28 cellular contexts compared by ENCODE assay signal in genomic region chr2:32862269-32863055, GRCh38.
DNase-seq lines count a peak whose midpoint lies in the region; ATAC-seq, FAIRE-seq and TF ChIP-seq lines count a peak whose summit lies in the region.
"Had no signal": no experiment of that assay in that cellular context is flagged by ENCODE, and none has a peak within 500 bp of the region (broad histone marks: within the 10 kb centered on the region; RNA-seq: fewer than 3 reads in every experiment).

No MANE protein-coding gene starts in this region.

- 17% methylated on average over 4 of the region's 4 CpGs for WGBS in K562 (ENCODE audit: insufficient coverage, low coverage, missing lambda C conversion rate)

- H3K4me1 Mint-ChIP-seq in Calu3 (ENCODE audit: low read depth, unreplicated experiment) (peaks cover 21% of the 10 kb centered on the region), natural killer cell (peaks cover 31 to 36% of the 10 kb centered on the region in 2 donors)
- H3K4me1 Mint-ChIP-seq: activated naive CD8-positive, alpha-beta T cell treated with anti-CD3 and anti-CD28 coated beads, Interleukin-2, amount 10 ng/mL, durations not matched to agents 7 days and 5 days; IgD-negative memory B cell; memory B cell had no signal

- no peak for TF ChIP-seq CTCF in Calu3 (IDR thresholded peaks at IDR 0.05; ENCODE audit: unreplicated experiment)
- TF ChIP-seq CTCF in K562 (IDR thresholded peaks at IDR 0.05 in 2 of 3, conservative IDR thresholded peaks at IDR 0.05 in 1 of 3; ENCODE audit: insufficient read depth in 2 of 3, low read depth in 1 of 3, low read length in 3 of 3), result no peak
- TF ChIP-seq CTCF in natural killer cell (IDR thresholded peaks at IDR 0.05), result no peak
- no peak for TF ChIP-seq CTCF in colonic mucosa (IDR thresholded peaks at IDR 0.05)

- no TSS peak for BruUV-seq in Calu3 (replicated peaks; lab: Mats Ljungman, UMichigan)
- BruUV-seq in K562 (replicated peaks; lab: Mats Ljungman, UMichigan), result no TSS peak

- DNase-seq in Calu3, result no peak
- peak; percentile 47 for DNase-seq in MV-4-11 (lab: John Stamatoyannopoulos, UW)
- DNase-seq in K562 (ENCODE audit: extremely low read depth in 1 of 4, low spot score in 3 of 4), result no peak
- DNase-seq in natural killer cell, result no peak
- no peak for DNase-seq in colonic mucosa
- no peak for DNase-seq in activated CD4-positive, alpha-beta T cell treated with anti-CD3 and anti-CD28 coated beads for 1 hour
- DNase-seq in HEK293T (ENCODE audit: extremely low spot score), result no peak
- DNase-seq: activated CD4-positive, CD25-positive, alpha-beta regulatory T cell treated with anti-CD3 and anti-CD28 coated beads, Interleukin-2, amount 50 U/mL, for 72 hours; activated naive CD8-positive, alpha-beta T cell treated with anti-CD3 and anti-CD28 coated beads, Interleukin-2, amount 10 ng/mL, durations not matched to agents 7 days and 5 days; cerebellar nuclear complex; effector CD4-positive, alpha-beta T cell; foreskin fibroblast; heart left ventricle; left cardiac atrium; NCI-H1417 treated with DMSO at 0.1 percent for 48 hours; NCI-H2081 treated with DMSO at 0.1 percent for 48 hours; NCI-H82; occipital lobe; SJCRH30; stimulated activated CD4-positive, alpha-beta T cell treated with anti-CD3 and anti-CD28 coated beads, Interleukin-2, amount 100 ng/mL, for 24 hours; T-cell; testis; uterus had no signal

- H3K4me1 ChIP-seq in K562 (replicated peaks in 1 of 2; ENCODE audit: control insufficient read depth in 2 of 2, insufficient read depth in 2 of 2, low read length in 2 of 2) (peaks cover 0 to 7% of the 10 kb centered on the region in 2 experiments; a peak in 2 of 5 replicates), colonic mucosa (no peaks in the 10 kb centered on the region)
- H3K4me1 ChIP-seq: testis, uterus had no signal

- H3K27me3 Mint-ChIP-seq in Calu3 (ENCODE audit: unreplicated experiment) (no peaks in the 10 kb centered on the region), natural killer cell (ENCODE audit: low read depth in 2 of 2) (no peaks in the 10 kb centered on the region)
- H3K27me3 Mint-ChIP-seq: IgD-negative memory B cell had no signal

- ATAC-seq in K562, result no peak
- peak; percentile 86 to 94 (median 88) for ATAC-seq in natural killer cell
- ATAC-seq: heart left ventricle, left cardiac atrium, T-cell had no signal

- H3K27me3 ChIP-seq in K562 (ENCODE audit: control insufficient read depth in 2 of 2, insufficient read depth in 2 of 2, low read length in 2 of 2) (peaks cover 0 to 15% of the 10 kb centered on the region in 2 experiments; a peak in 2 of 5 replicates), colonic mucosa (no peaks in the 10 kb centered on the region)
- H3K27me3 ChIP-seq: heart left ventricle, SJCRH30, testis, uterus had no signal

- no peaks in the 10 kb centered on the region for H3K9me1 ChIP-seq in K562 (ENCODE audit: control insufficient read depth, insufficient read depth, low read length)

- TF ChIP-seq EP300 in K562 (IDR thresholded peaks at IDR 0.05; ENCODE audit: low read length), result no peak

- H3K36me3 Mint-ChIP-seq in Calu3 (ENCODE audit: insufficient read depth, unreplicated experiment) (peaks cover 8% of the 10 kb centered on the region), natural killer cell (no peaks in the 10 kb centered on the region)
- H3K36me3 Mint-ChIP-seq: activated naive CD8-positive, alpha-beta T cell treated with anti-CD3 and anti-CD28 coated beads, Interleukin-2, amount 10 ng/mL, durations not matched to agents 7 days and 5 days; IgD-negative memory B cell; memory B cell; T-cell had no signal

- H3K9me3 Mint-ChIP-seq in Calu3 (ENCODE audit: low read depth, unreplicated experiment) (no peaks in the 10 kb centered on the region), natural killer cell (no peaks in the 10 kb centered on the region)
- H3K9me3 Mint-ChIP-seq: IgD-negative memory B cell, memory B cell, T-cell had no signal

- no peak overlapping the region for H2AFZ ChIP-seq in K562 (ENCODE audit: low read depth, low read length)

- CTCF ChIA-PET in Calu3 (lab: Charles Lee) (no interaction called here), K562 (lab: Yijun Ruan, JAX; ENCODE audit: low intra/inter-chr PET ratio) (no interaction called here), HEK293T (lab: Yijun Ruan, JAX) (interaction anchor here (0.7 kb wide), 1 partner anchor 696 kb away, joined by 3 read pairs; no protein-coding TSS in a partner anchor)

- H3K27ac Mint-ChIP-seq in Calu3 (ENCODE audit: unreplicated experiment) (peak overlapping the region; percentile 48), natural killer cell (peak overlapping the region; percentile 83 to 89)
- H3K27ac Mint-ChIP-seq: activated naive CD8-positive, alpha-beta T cell treated with anti-CD3 and anti-CD28 coated beads, Interleukin-2, amount 10 ng/mL, durations not matched to agents 7 days and 5 days; IgD-negative memory B cell; memory B cell; T-cell had no signal

- no peak overlapping the region for H3K27ac ChIP-seq in K562 (ENCODE audit: extremely low read depth, low read depth, low read length)
- H3K27ac ChIP-seq in colonic mucosa, result no peak overlapping the region
- H3K27ac ChIP-seq: C4-2B, heart left ventricle, SJCRH30, skin epidermis, testis, uterus had no signal

- no peaks in the 10 kb centered on the region for H3K79me2 ChIP-seq in K562 (ENCODE audit: control insufficient read depth, insufficient read depth, low read length)

- no peaks in the 10 kb centered on the region for H3K36me3 ChIP-seq in K562 (ENCODE audit: control insufficient read depth, insufficient read depth, low read length)
- no peaks in the 10 kb centered on the region for H3K36me3 ChIP-seq in colonic mucosa
- H3K36me3 ChIP-seq: heart left ventricle, SJCRH30, uterus had no signal

- FAIRE-seq in K562 (lab: Jason Lieb, UNC), result no peak
- FAIRE-seq: TTC549 had no signal

- no peak overlapping the region for H3K4me3 ChIP-seq in K562
- no peak overlapping the region for H3K4me3 ChIP-seq in colonic mucosa
- H3K4me3 ChIP-seq: heart left ventricle, SJCRH30, skin epidermis, testis, uterus had no signal

- no peak for TF ChIP-seq POLR2A in K562 (conservative IDR thresholded peaks at IDR 0.05)

- H3K9me3 ChIP-seq in K562 (replicated peaks; ENCODE audit: control insufficient read depth, insufficient read depth, low read depth, low read length), result no peaks in the 10 kb centered on the region
- no peaks in the 10 kb centered on the region for H3K9me3 ChIP-seq in colonic mucosa
- H3K9me3 ChIP-seq: heart left ventricle, SJCRH30, testis, uterus had no signal

- H3K4me3 Mint-ChIP-seq in Calu3 (ENCODE audit: low read depth, unreplicated experiment) (no peak overlapping the region), natural killer cell (peak overlapping the region; percentile 61)
- H3K4me3 Mint-ChIP-seq: activated naive CD8-positive, alpha-beta T cell treated with anti-CD3 and anti-CD28 coated beads, Interleukin-2, amount 10 ng/mL, durations not matched to agents 7 days and 5 days; IgD-negative memory B cell; memory B cell; T-cell had no signal

- no peaks in the 10 kb centered on the region for H4K20me1 ChIP-seq in K562 (replicated peaks; ENCODE audit: control insufficient read depth, insufficient read depth, low read length)

- no peak overlapping the region for H3K4me2 ChIP-seq in K562 (ENCODE audit: insufficient read depth, low read length)

- H3K9ac ChIP-seq in K562 (ENCODE audit: insufficient read depth in 1 of 2, low read depth in 2 of 2, low read length in 2 of 2) (no peak overlapping the region), colonic mucosa (ENCODE audit: low read depth in 2 of 2, low read length in 2 of 2) (no peak overlapping the region)

- no peak for TF ChIP-seq RAD21 in K562 (CRISPR knock-in tag; conservative IDR thresholded peaks at IDR 0.05 in 1 of 2, IDR thresholded peaks at IDR 0.05 in 1 of 2)

- POLR2A ChIA-PET in K562 (lab: Yijun Ruan, JAX) (interaction anchor here (0.7 to 1.1 kb wide), 2 partner anchors 17 to 161 kb away, joined by 3 to 5 read pairs; no protein-coding TSS in a partner anchor), HEK293T (lab: Yijun Ruan, JAX) (no interaction called here)

- intact Hi-C loops in Calu3 (cut with micrococcal nuclease; ENCODE audit: unreplicated experiment) (no loop called here), K562 (cut with micrococcal nuclease) (no loop called here), natural killer cell (cut with micrococcal nuclease) (no loop called here), colonic mucosa (cut with DNase I) (no loop called here)

- in situ Hi-C loops in K562 (cut with MboI), result no loop called here

TF ChIP-seq in K562, 482 proteins besides CTCF, POLR2A, EP300 and RAD21 (continues in another document):
- TF ChIP-seq PTBP1 (IDR thresholded peaks at IDR 0.05; ENCODE audit: low read depth, low read length) (no peak), SPI1 (IDR thresholded peaks at IDR 0.05; ENCODE audit: borderline replicate concordance, low read depth, low read length) (peak; percentile 90), CEBPG (CRISPR knock-in tag; IDR thresholded peaks at IDR 0.05) (no peak), CEBPG (tag; conservative IDR thresholded peaks at IDR 0.05 in 1 of 2, IDR thresholded peaks at IDR 0.05 in 1 of 2) (peak; percentile 69 to 76), ZNF274 (IDR thresholded peaks at IDR 0.05; ENCODE audit: borderline replicate concordance, low read depth, low read length) (no peak), SREBF2 (CRISPR knock-in tag; IDR thresholded peaks at IDR 0.05) (no peak), ZNF584 (CRISPR knock-in tag; IDR thresholded peaks at IDR 0.05; ENCODE audit: low read depth) (0 out of 2 replicates have a peak, but pooled peaks have one; percentile 38), HNRNPUL1 (IDR thresholded peaks at IDR 0.05; ENCODE audit: low read length) (no peak), NFE2L1 (tag; IDR thresholded peaks at IDR 0.05; ENCODE audit: borderline replicate concordance, low read depth) (no peak), ZC3H8 (IDR thresholded peaks at IDR 0.05) (no peak), KLF13 (tag; IDR thresholded peaks at IDR 0.05; ENCODE audit: borderline replicate concordance, low read depth) (no peak)

TF ChIP-seq in HEK293T, 16 proteins besides CTCF, POLR2A, EP300 and RAD21 (continues in another document):
- TF ChIP-seq ZNF384 (IDR thresholded peaks at IDR 0.05) (no peak), HDGF (IDR thresholded peaks at IDR 0.05; ENCODE audit: borderline replicate concordance) (no peak), SUZ12 (IDR thresholded peaks at IDR 0.05) (no peak), TARDBP (IDR thresholded peaks at IDR 0.05) (no peak), ELF4 (IDR thresholded peaks at IDR 0.05) (no peak), SP1 (IDR thresholded peaks at IDR 0.05) (no peak), FOXA1 (IDR thresholded peaks at IDR 0.05) (no peak), ARNT (IDR thresholded peaks at IDR 0.05) (no peak), NFRKB (IDR thresholded peaks at IDR 0.05) (no peak)
- TF ChIP-seq, protein P1, sequence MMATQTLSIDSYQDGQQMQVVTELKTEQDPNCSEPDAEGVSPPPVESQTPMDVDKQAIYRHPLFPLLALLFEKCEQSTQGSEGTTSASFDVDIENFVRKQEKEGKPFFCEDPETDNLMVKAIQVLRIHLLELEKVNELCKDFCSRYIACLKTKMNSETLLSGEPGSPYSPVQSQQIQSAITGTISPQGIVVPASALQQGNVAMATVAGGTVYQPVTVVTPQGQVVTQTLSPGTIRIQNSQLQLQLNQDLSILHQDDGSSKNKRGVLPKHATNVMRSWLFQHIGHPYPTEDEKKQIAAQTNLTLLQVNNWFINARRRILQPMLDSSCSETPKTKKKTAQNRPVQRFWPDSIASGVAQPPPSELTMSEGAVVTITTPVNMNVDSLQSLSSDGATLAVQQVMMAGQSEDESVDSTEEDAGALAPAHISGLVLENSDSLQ (IDR thresholded peaks at IDR 0.05), result no peak
